ENCODE assay signal across 9 cellular contexts in genomic region chr17:57783338-57783742, GRCh38. TPM values are rescaled to one million over a fixed set of nuclear protein-coding genes. Genes with fewer than 3 reads are reported as not detected.
A peak's percentile ranks its signal among the peaks of the same experiment; 100 is the strongest.
DNase-seq lines count a peak whose midpoint lies in the region; ATAC-seq, FAIRE-seq and TF ChIP-seq lines count a peak whose summit lies in the region.
"Had no signal": no experiment of that assay in that cellular context is flagged by ENCODE, and none has a peak within 500 bp of the region (broad histone marks: within the 10 kb centered on the region; RNA-seq: fewer than 3 reads in every experiment).

No MANE protein-coding gene starts in this region.

- H3K4me1 Mint-ChIP-seq in Caco-2 (ENCODE audit: low read depth, unreplicated experiment), result no peaks in the 10 kb centered on the region
- H3K4me1 Mint-ChIP-seq in activated T-cell treated with anti-CD3 and anti-CD28 coated beads, Interleukin-2, amount 50 U/mL, for 72 hours (ENCODE audit: low read depth), result no peaks in the 10 kb centered on the region

- no peaks in the 10 kb centered on the region for H4K20me1 ChIP-seq in KMS-11 (ENCODE audit: insufficient read depth)

- intact Hi-C loops in Caco-2 (cut with micrococcal nuclease; ENCODE audit: unreplicated experiment), result no loop called here

- no peaks in the 10 kb centered on the region for H3K4me1 ChIP-seq in Caco-2
- peaks cover 3% of the 10 kb centered on the region for H3K4me1 ChIP-seq in KMS-11 (ENCODE audit: low read depth, poor library complexity, severe bottlenecking)
- peaks cover 14% of the 10 kb centered on the region for H3K4me1 ChIP-seq in thymus (ENCODE audit: control insufficient read depth, insufficient read depth, low read length)

- H3K9me3 ChIP-seq in Caco-2, result no peaks in the 10 kb centered on the region
- H3K9me3 ChIP-seq in thymus (ENCODE audit: control insufficient read depth), result no peaks in the 10 kb centered on the region

- H3K36me3 ChIP-seq in Caco-2 (ENCODE audit: control insufficient read depth, insufficient read depth, low read length), result no peaks in the 10 kb centered on the region
- H3K36me3 ChIP-seq in KMS-11 (ENCODE audit: insufficient read depth), result no peaks in the 10 kb centered on the region
- H3K36me3 ChIP-seq in thymus (ENCODE audit: control insufficient read depth, insufficient read depth), result no peaks in the 10 kb centered on the region

- H3K27me3 ChIP-seq in Caco-2 (replicated peaks; ENCODE audit: control insufficient read depth, insufficient read depth, low read length), result peaks cover 2% of the 10 kb centered on the region; the same call in 1 of the 2 replicates
- no peaks in the 10 kb centered on the region for H3K27me3 ChIP-seq in KMS-11 (ENCODE audit: insufficient read depth, low read depth)
- no peaks in the 10 kb centered on the region for H3K27me3 ChIP-seq in thymus (ENCODE audit: control insufficient read depth, insufficient read depth)

- no TSS peak for BruUV-seq in Caco-2 (replicated peaks; lab: Mats Ljungman, UMichigan)

- TF ChIP-seq CTCF in Caco-2 (IDR thresholded peaks at IDR 0.05; ENCODE audit: insufficient read depth in 1 of 2, low read depth in 1 of 2, low read length in 1 of 2, severe bottlenecking in 1 of 2, unreplicated experiment in 1 of 2) (peak; percentile 84 to 87), KMS-11 (conservative IDR thresholded peaks at IDR 0.05; ENCODE audit: low read depth, low read length) (peak; percentile 95), fibroblast of villous mesenchyme (IDR thresholded peaks at IDR 0.05; ENCODE audit: insufficient read depth, low read depth, low read length) (peak; percentile 78)

- peak overlapping the region; percentile 57 for H3K4me2 ChIP-seq in KMS-11

- no peaks in the 10 kb centered on the region for H3K36me3 Mint-ChIP-seq in Caco-2 (ENCODE audit: insufficient read depth, unreplicated experiment)
- no peaks in the 10 kb centered on the region for H3K36me3 Mint-ChIP-seq in activated T-cell treated with anti-CD3 and anti-CD28 coated beads, Interleukin-2, amount 50 U/mL, for 72 hours (ENCODE audit: insufficient read depth in 2 of 2)

- no peaks in the 10 kb centered on the region for H3K9me3 Mint-ChIP-seq in Caco-2 (ENCODE audit: unreplicated experiment)
- no peaks in the 10 kb centered on the region for H3K9me3 Mint-ChIP-seq in activated T-cell treated with anti-CD3 and anti-CD28 coated beads, Interleukin-2, amount 50 U/mL, for 72 hours

- no peak overlapping the region for H3K4me3 Mint-ChIP-seq in Caco-2 (ENCODE audit: unreplicated experiment)
- H3K4me3 Mint-ChIP-seq in activated T-cell treated with anti-CD3 and anti-CD28 coated beads, Interleukin-2, amount 50 U/mL, for 72 hours, result no peak overlapping the region

- DNase-seq in Caco-2 (peak; percentile 70 to 85), RCC 7860 (ENCODE audit: low spot score) (peak; percentile 11), fibroblast of villous mesenchyme (ENCODE audit: low read depth) (peak; percentile 33), occipital lobe (lab: John Stamatoyannopoulos, UW) (peak; percentile 35)
- DNase-seq in activated T-cell treated with anti-CD3 and anti-CD28 coated beads, Interleukin-2, amount 50 U/mL, for 72 hours, result peak; percentile 84 to 89

- no peak overlapping the region for H3K9ac ChIP-seq in KMS-11

- peak overlapping the region; percentile 83 for H2AFZ ChIP-seq in KMS-11 (ENCODE audit: low read depth)

- no peak overlapping the region for H3K27ac Mint-ChIP-seq in Caco-2 (ENCODE audit: unreplicated experiment)
- H3K27ac Mint-ChIP-seq in activated T-cell treated with anti-CD3 and anti-CD28 coated beads, Interleukin-2, amount 50 U/mL, for 72 hours, result no peak overlapping the region

- H3K79me2 ChIP-seq in KMS-11 (ENCODE audit: insufficient read depth, low read depth), result no peaks in the 10 kb centered on the region

- 8% methylated on average over 25 of the region's 25 CpGs for WGBS in thymus

- H3K27ac ChIP-seq in KMS-11, result no peak overlapping the region
- H3K27ac ChIP-seq in thymus (ENCODE audit: low read depth), result no peak overlapping the region

- FAIRE-seq in RCC 7860 (lab: Jason Lieb, UNC), result no peak

- CTCF ChIA-PET in Caco-2 (lab: Charles Lee), result interaction anchor here (0.6 to 1.9 kb wide), 11 partner anchors 9 to 641 kb away, joined by 3 to 12 read pairs (median 4); no protein-coding TSS in a partner anchor

- H3K27me3 Mint-ChIP-seq in Caco-2 (ENCODE audit: insufficient read depth, unreplicated experiment), result peaks cover 18% of the 10 kb centered on the region
- H3K27me3 Mint-ChIP-seq in activated T-cell treated with anti-CD3 and anti-CD28 coated beads, Interleukin-2, amount 50 U/mL, for 72 hours (ENCODE audit: low read depth), result peaks cover 24% of the 10 kb centered on the region

- POLR2A ChIA-PET in Caco-2 (lab: Charles Lee), result no interaction called here

- H3K4me3 ChIP-seq in Caco-2 (ENCODE audit: low read depth, low read length), result no peak overlapping the region
- no peak overlapping the region for H3K4me3 ChIP-seq in KMS-11 (IDR thresholded peaks at IDR 0.05; ENCODE audit: insufficient read depth, low read depth, low read length)
- H3K4me3 ChIP-seq in fibroblast of villous mesenchyme (ENCODE audit: low read depth, low read length), result no peak overlapping the region
- H3K4me3 ChIP-seq in thymus (ENCODE audit: low read length), result peak overlapping the region; percentile 11

- ATAC-seq in activated T-cell treated with anti-CD3 and anti-CD28 coated beads, Interleukin-2, amount 50 U/mL, for 72 hours (replicated peaks in 1 of 2), result peak; percentile 88 to 91
- ATAC-seq in GM21723 (IDR thresholded peaks at IDR 0.05; ENCODE audit: unreplicated experiment), result no peak

RNA-seq across cellular contexts. Expression of gene CCDC182, which starts 38.2 kb away (rescaled TPM):
- not detected in 2 replicates for total RNA-seq in Caco-2 (2022)
- total RNA-seq in activated T-cell treated with anti-CD3 and anti-CD28 coated beads, Interleukin-2, amount 50 U/mL, for 72 hours, result not detected
- under 0.01 TPM in 1 of 2 replicates, not detected in the other for total RNA-seq in fibroblast of villous mesenchyme
- 0.31 TPM for total RNA-seq in occipital lobe
- polyA plus RNA-seq in thymus, result 0.05 TPM
- total RNA-seq: T-helper 1 cell treated with Interleukin-12 subunit alpha and Interleukin-12 subunit beta and Interleukin-4 antibody, amounts not matched to agents 30 ng/mL and 1 ng/mL, for 36 hours had no signal

Comparison
In these comparisons a context has a peak if more than half of its experiments do, and no peak if none do; other contexts are left out.
1. DNase-seq: peak in every context shown above with its lines; median percentile 86 in activated T-cell treated with anti-CD3 and anti-CD28 coated beads, Interleukin-2, amount 50 U/mL, for 72 hours; 78 in Caco-2; 35 in occipital lobe; 33 in fibroblast of villous mesenchyme; 11 in RCC 7860.